In the genomic region with DNA sequence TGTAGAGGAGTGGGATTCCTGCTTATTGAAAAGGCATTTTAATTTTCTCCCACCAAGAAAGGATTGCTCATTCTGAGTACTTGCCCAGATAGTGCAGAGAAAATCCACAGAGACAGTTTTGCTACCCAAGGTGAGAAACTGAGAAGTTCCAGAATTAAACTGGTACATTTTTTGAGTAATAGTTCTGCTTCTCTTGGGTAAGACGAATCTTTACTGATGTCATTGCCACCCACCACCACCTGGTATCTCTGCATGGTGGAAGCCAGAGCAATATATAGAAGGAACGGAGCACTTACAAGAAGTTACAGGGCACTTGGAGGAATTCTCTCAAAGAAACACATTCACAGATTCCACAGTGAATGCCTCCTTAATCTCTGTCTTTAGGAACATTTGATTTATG, we compare ENCODE assay signal across 16 cellular contexts. TPM values are rescaled to one million over a fixed set of nuclear protein-coding genes. Genes with fewer than 3 reads are reported as not detected.
DNase-seq lines count a peak whose midpoint lies in the region; ATAC-seq and TF ChIP-seq lines count a peak whose summit lies in the region.
"Had no signal": no experiment of that assay in that cellular context is flagged by ENCODE, and none has a peak within 500 bp of the region (broad histone marks: within the 10 kb centered on the region; RNA-seq: fewer than 3 reads in every experiment).

No MANE protein-coding gene starts in this region.

- peak; percentile 44 for DNase-seq in activated CD4-positive, alpha-beta T cell treated with anti-CD3 and anti-CD28 coated beads for 36 hours
- no peak for DNase-seq in activated CD4-positive, alpha-beta T cell treated with anti-CD3 and anti-CD28 coated beads, Interleukin-2, amount 50 U/mL, for 4 hours
- DNase-seq in activated naive CD4-positive, alpha-beta T cell treated with anti-CD3 and anti-CD28 coated beads for 36 hours: peak; percentile 22
- DNase-seq in activated naive CD4-positive, alpha-beta T cell (lab: John Stamatoyannopoulos, UW): no peak
- DNase-seq in fibroblast of villous mesenchyme (ENCODE audit: low read depth): peak; percentile 87
- DNase-seq in stimulated activated effector memory CD8-positive, alpha-beta T cell treated with anti-CD3 and anti-CD28 coated beads, Interleukin-12 subunit alpha, Interleukin-12 subunit beta, amount 100 ng/mL, for 72 hours (ENCODE audit: low spot score in 2 of 2): no peak
- DNase-seq: AML-193, MV-4-11, NCI-H1417, NCI-H187 treated with DMSO at 0.1 percent for 48 hours, NCI-H2227 treated with DMSO at 0.1 percent for 48 hours, NCI-H524, NCI-H82, SHP77 had no signal

- no peak for TF ChIP-seq CTCF in fibroblast of villous mesenchyme (IDR thresholded peaks at IDR 0.05; ENCODE audit: insufficient read depth, low read depth, low read length)

- H3K9me3 Mint-ChIP-seq in activated CD4-positive, alpha-beta T cell treated with anti-CD3 and anti-CD28 coated beads for 36 hours (ENCODE audit: low read depth): peaks cover 2% of the 10 kb centered on the region
- H3K9me3 Mint-ChIP-seq in activated naive CD4-positive, alpha-beta T cell treated with anti-CD3 and anti-CD28 coated beads for 36 hours: no peaks in the 10 kb centered on the region
- H3K9me3 Mint-ChIP-seq in stimulated activated effector memory CD8-positive, alpha-beta T cell treated with anti-CD3 and anti-CD28 coated beads, Interleukin-12 subunit alpha, Interleukin-12 subunit beta, amount 100 ng/mL, for 72 hours: no peaks in the 10 kb centered on the region

- H3K4me3 Mint-ChIP-seq in activated CD4-positive, alpha-beta T cell treated with anti-CD3 and anti-CD28 coated beads for 36 hours: no peak overlapping the region
- no peak overlapping the region for H3K4me3 Mint-ChIP-seq in activated naive CD4-positive, alpha-beta T cell treated with anti-CD3 and anti-CD28 coated beads for 36 hours
- H3K4me3 Mint-ChIP-seq in stimulated activated effector memory CD8-positive, alpha-beta T cell treated with anti-CD3 and anti-CD28 coated beads, Interleukin-12 subunit alpha, Interleukin-12 subunit beta, amount 100 ng/mL, for 72 hours: no peak overlapping the region

- H3K36me3 Mint-ChIP-seq in activated CD4-positive, alpha-beta T cell treated with anti-CD3 and anti-CD28 coated beads for 36 hours (ENCODE audit: low read depth): peaks cover 2% of the 10 kb centered on the region
- H3K36me3 Mint-ChIP-seq in activated naive CD4-positive, alpha-beta T cell treated with anti-CD3 and anti-CD28 coated beads for 36 hours (ENCODE audit: low read depth): no peaks in the 10 kb centered on the region
- H3K36me3 Mint-ChIP-seq in stimulated activated effector memory CD8-positive, alpha-beta T cell treated with anti-CD3 and anti-CD28 coated beads, Interleukin-12 subunit alpha, Interleukin-12 subunit beta, amount 100 ng/mL, for 72 hours: no peaks in the 10 kb centered on the region

- intact Hi-C loops in activated CD4-positive, alpha-beta T cell treated with anti-CD3 and anti-CD28 coated beads for 36 hours (cut with DNase I, micrococcal nuclease): loop anchor here in 1 of 2 experiments (2.0 kb wide), 1 partner anchor 46 kb away; no protein-coding TSS in a partner anchor
- intact Hi-C loops in activated naive CD4-positive, alpha-beta T cell treated with anti-CD3 and anti-CD28 coated beads for 36 hours (cut with micrococcal nuclease): no loop called here

- H3K27me3 Mint-ChIP-seq in activated CD4-positive, alpha-beta T cell treated with anti-CD3 and anti-CD28 coated beads for 36 hours: peaks cover 7% of the 10 kb centered on the region
- H3K27me3 Mint-ChIP-seq in activated naive CD4-positive, alpha-beta T cell treated with anti-CD3 and anti-CD28 coated beads for 36 hours (ENCODE audit: low read depth): peaks cover 7% of the 10 kb centered on the region

- peaks cover 15% of the 10 kb centered on the region for H3K4me1 Mint-ChIP-seq in activated CD4-positive, alpha-beta T cell treated with anti-CD3 and anti-CD28 coated beads for 36 hours
- peaks cover 13% of the 10 kb centered on the region for H3K4me1 Mint-ChIP-seq in activated naive CD4-positive, alpha-beta T cell treated with anti-CD3 and anti-CD28 coated beads for 36 hours (ENCODE audit: low read depth)
- no peaks in the 10 kb centered on the region for H3K4me1 Mint-ChIP-seq in stimulated activated effector memory CD8-positive, alpha-beta T cell treated with anti-CD3 and anti-CD28 coated beads, Interleukin-12 subunit alpha, Interleukin-12 subunit beta, amount 100 ng/mL, for 72 hours

- H3K4me3 ChIP-seq in fibroblast of villous mesenchyme (ENCODE audit: low read depth, low read length): no peak overlapping the region

- H3K27ac Mint-ChIP-seq in activated CD4-positive, alpha-beta T cell treated with anti-CD3 and anti-CD28 coated beads for 36 hours: no peak overlapping the region
- H3K27ac Mint-ChIP-seq in activated naive CD4-positive, alpha-beta T cell treated with anti-CD3 and anti-CD28 coated beads for 36 hours: no peak overlapping the region
- no peak overlapping the region for H3K27ac Mint-ChIP-seq in stimulated activated effector memory CD8-positive, alpha-beta T cell treated with anti-CD3 and anti-CD28 coated beads, Interleukin-12 subunit alpha, Interleukin-12 subunit beta, amount 100 ng/mL, for 72 hours

- ATAC-seq in activated CD4-positive, alpha-beta T cell treated with anti-CD3 and anti-CD28 coated beads for 36 hours: peak; percentile 82
- ATAC-seq in stimulated activated effector memory CD8-positive, alpha-beta T cell treated with anti-CD3 and anti-CD28 coated beads, Interleukin-12 subunit alpha, Interleukin-12 subunit beta, amount 100 ng/mL, for 72 hours: peak; percentile 92
- no peak for ATAC-seq in GM19328 (IDR thresholded peaks at IDR 0.05; ENCODE audit: unreplicated experiment)
- no peak for ATAC-seq in HG03457 (IDR thresholded peaks at IDR 0.05; ENCODE audit: unreplicated experiment)

- POLR2A ChIA-PET in activated CD4-positive, alpha-beta T cell treated with anti-CD3 and anti-CD28 coated beads for 36 hours (lab: Charles Lee): no interaction called here

- CTCF ChIA-PET in activated CD4-positive, alpha-beta T cell treated with anti-CD3 and anti-CD28 coated beads for 36 hours (lab: Charles Lee): no interaction called here
- CTCF ChIA-PET in activated naive CD4-positive, alpha-beta T cell treated with anti-CD3 and anti-CD28 coated beads for 36 hours (lab: Charles Lee): no interaction called here

RNA-seq across cellular contexts. Expression of gene FRMD6, which starts 20.7 kb away (rescaled TPM):
- 1 to 10 TPM; 7.5 to 8.0 TPM for total RNA-seq in activated CD4-positive, alpha-beta T cell treated with anti-CD3 and anti-CD28 coated beads for 36 hours
- 1 to 10 TPM; 3.0 to 3.2 TPM for total RNA-seq in activated naive CD4-positive, alpha-beta T cell treated with anti-CD3 and anti-CD28 coated beads for 36 hours
- 475 and 524 TPM in 2 replicates for total RNA-seq in fibroblast of villous mesenchyme

Comparison
In these comparisons a context has a peak if more than half of its experiments do, and no peak if none do; other contexts are left out.
1. DNase-seq: peak in activated CD4-positive, alpha-beta T cell treated with anti-CD3 and anti-CD28 coated beads for 36 hours (single experiment), activated naive CD4-positive, alpha-beta T cell treated with anti-CD3 and anti-CD28 coated beads for 36 hours (single experiment) and fibroblast of villous mesenchyme (single experiment); none in activated CD4-positive, alpha-beta T cell treated with anti-CD3 and anti-CD28 coated beads, Interleukin-2, amount 50 U/mL, for 4 hours (0 of 2), activated naive CD4-positive, alpha-beta T cell (0 of 4) and stimulated activated effector memory CD8-positive, alpha-beta T cell treated with anti-CD3 and anti-CD28 coated beads, Interleukin-12 subunit alpha, Interleukin-12 subunit beta, amount 100 ng/mL, for 72 hours (0 of 2).
2. ATAC-seq: peak in activated CD4-positive, alpha-beta T cell treated with anti-CD3 and anti-CD28 coated beads for 36 hours (single experiment) and stimulated activated effector memory CD8-positive, alpha-beta T cell treated with anti-CD3 and anti-CD28 coated beads, Interleukin-12 subunit alpha, Interleukin-12 subunit beta, amount 100 ng/mL, for 72 hours (single experiment); none in GM19328 (single experiment) and HG03457 (single experiment).
3. RNA of gene FRMD6, which starts 20.7 kb away (total RNA-seq): 475 to 524 TPM in fibroblast of villous mesenchyme; 7.5 to 8.0 TPM in activated CD4-positive, alpha-beta T cell treated with anti-CD3 and anti-CD28 coated beads for 36 hours and 3.0 to 3.2 TPM in activated naive CD4-positive, alpha-beta T cell treated with anti-CD3 and anti-CD28 coated beads for 36 hours; every median in the first group is over 10 times any median in the second.